ENCODE assay signal across 10 cellular contexts in the genomic region with DNA sequence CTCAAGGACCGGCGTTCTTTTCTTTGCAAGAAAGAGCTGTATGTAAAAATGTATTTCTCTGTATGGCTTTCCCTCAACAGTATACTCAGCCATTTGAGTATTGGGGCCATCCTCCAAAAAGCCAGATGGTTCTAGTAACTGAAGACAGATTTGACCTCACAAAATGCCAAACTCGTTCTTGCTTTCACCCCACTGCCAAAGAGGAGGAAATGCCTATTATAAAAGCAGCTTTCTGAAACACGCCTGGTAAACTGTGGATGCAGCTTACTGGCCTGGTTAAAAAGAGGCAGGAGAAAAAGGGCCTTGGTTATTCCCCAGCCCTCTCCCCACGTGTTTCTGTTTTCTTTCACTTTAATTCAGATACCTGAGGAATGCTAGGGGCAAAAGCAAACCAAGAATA. TPM values are rescaled to one million over a fixed set of nuclear protein-coding genes. Genes with fewer than 3 reads are reported as not detected.
"Had no signal": no experiment of that assay in that cellular context is flagged by ENCODE, and none has a peak within 500 bp of the region (broad histone marks: within the 10 kb centered on the region; RNA-seq: fewer than 3 reads in every experiment).

No MANE protein-coding gene starts in this region.

- H3K9me3 ChIP-seq: HAP-1 had no signal

- DNase-seq: GM23248, GOT3, H7, HFFc6, KBM-7 had no signal

- H3K4me1 ChIP-seq: HAP-1 had no signal

- H3K9ac ChIP-seq: GM23248 had no signal

- H3K4me3 ChIP-seq: GM23248, HAP-1 had no signal

- H3K27ac ChIP-seq: GM23248, HL-60 had no signal

- H2AFZ ChIP-seq: GM23248 had no signal

- H3K36me3 ChIP-seq: HAP-1 had no signal

RNA-seq across cellular contexts. Expression of a gene that starts 7.7 kb away (rescaled TPM):
- total RNA-seq: GM23248, H4, H7, HepG2, HFFc6, HT1080 had no signal
